Comparison of ENCODE assay signal across 15 cellular contexts in the genomic region with DNA sequence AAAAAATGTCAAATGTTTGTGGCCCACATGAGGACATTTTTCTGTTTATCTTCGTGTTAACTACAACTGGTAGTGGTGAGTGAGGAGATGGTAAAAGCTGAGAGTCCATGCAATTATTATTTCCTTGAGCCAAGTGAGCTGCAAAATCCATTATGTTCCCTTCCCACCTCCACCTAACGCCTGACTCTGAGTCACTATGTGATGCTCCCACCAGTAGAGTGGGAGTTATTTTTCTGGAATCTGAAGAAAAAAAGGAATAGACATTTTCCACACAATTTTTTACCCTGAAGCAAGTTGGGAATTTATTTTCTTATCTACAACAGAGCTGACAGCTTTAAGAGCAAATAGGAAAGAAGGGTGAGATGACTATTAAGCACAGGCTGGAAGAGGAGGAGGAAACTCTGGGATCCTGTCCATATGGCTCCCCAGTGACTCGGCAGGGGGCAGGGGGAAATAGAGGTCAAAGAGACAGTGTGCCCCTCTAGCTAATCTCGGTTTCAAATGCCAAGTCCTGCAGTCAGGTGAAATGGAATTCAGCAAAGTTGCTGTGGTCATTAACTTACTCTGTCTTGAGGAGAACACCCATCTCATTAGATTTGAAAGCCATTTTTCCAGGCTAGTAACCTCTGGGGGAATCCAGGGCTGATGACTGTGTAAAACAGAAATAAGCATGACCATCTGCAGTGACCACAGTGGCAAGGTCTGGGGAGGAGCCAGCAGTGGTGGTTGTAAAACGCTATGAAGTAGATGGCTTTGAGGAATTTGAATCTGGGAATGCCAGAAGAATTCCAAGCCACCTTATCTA.
DNase-seq lines count a peak whose midpoint lies in the region; ATAC-seq and TF ChIP-seq lines count a peak whose summit lies in the region.
"Had no signal": no experiment of that assay in that cellular context is flagged by ENCODE, and none has a peak within 500 bp of the region (broad histone marks: within the 10 kb centered on the region; RNA-seq: fewer than 3 reads in every experiment).

No MANE protein-coding gene starts in this region.

- H3K27ac ChIP-seq in SJCRH30 = peak overlapping the region; percentile 95
- no peak overlapping the region for H3K27ac ChIP-seq in CD8-positive, alpha-beta T cell (ENCODE audit: low read depth, low read length)
- H3K27ac ChIP-seq: neutrophil, SJSA1, testis had no signal

- no peaks in the 10 kb centered on the region for H3K36me3 ChIP-seq in SJCRH30
- no peaks in the 10 kb centered on the region for H3K36me3 ChIP-seq in CD8-positive, alpha-beta T cell (ENCODE audit: insufficient read depth, low read length)
- H3K36me3 ChIP-seq: neutrophil, SJSA1 had no signal

- H3K4me1 Mint-ChIP-seq in progenitor cell of endocrine pancreas (ENCODE audit: low read depth) = peaks cover 50% of the 10 kb centered on the region
- no peaks in the 10 kb centered on the region for H3K4me1 Mint-ChIP-seq in CD8-positive, alpha-beta T cell (ENCODE audit: low read depth)
- H3K4me1 Mint-ChIP-seq: activated CD4-positive, alpha-beta T cell treated with anti-CD3 and anti-CD28 coated beads for 36 hours; activated naive CD4-positive, alpha-beta T cell treated with anti-CD3 and anti-CD28 coated beads, Interleukin-2, amount 10 ng/mL, durations not matched to agents 7 days and 5 days had no signal

- CTCF ChIA-PET in CD8-positive, alpha-beta T cell (lab: Charles Lee) = no interaction called here

- H3K9me3 Mint-ChIP-seq in progenitor cell of endocrine pancreas (ENCODE audit: low read depth) = peaks cover 5% of the 10 kb centered on the region
- H3K9me3 Mint-ChIP-seq in CD8-positive, alpha-beta T cell = no peaks in the 10 kb centered on the region
- H3K9me3 Mint-ChIP-seq: activated naive CD4-positive, alpha-beta T cell treated with anti-CD3 and anti-CD28 coated beads, Interleukin-2, amount 10 ng/mL, durations not matched to agents 7 days and 5 days had no signal

- no peak for TF ChIP-seq CTCF in fibroblast of villous mesenchyme (IDR thresholded peaks at IDR 0.05; ENCODE audit: insufficient read depth, low read depth, low read length)
- TF ChIP-seq CTCF in progenitor cell of endocrine pancreas (IDR thresholded peaks at IDR 0.05; ENCODE audit: unreplicated experiment) = no peak
- no peak for TF ChIP-seq CTCF in CD8-positive, alpha-beta T cell (IDR thresholded peaks at IDR 0.05)

- POLR2A ChIA-PET in CD8-positive, alpha-beta T cell (lab: Charles Lee) = no interaction called here

- intact Hi-C loops in CD8-positive, alpha-beta T cell (cut with DNase I, micrococcal nuclease) = no loop called here

- H3K36me3 Mint-ChIP-seq in progenitor cell of endocrine pancreas (ENCODE audit: insufficient read depth) = peaks cover 7% of the 10 kb centered on the region
- no peaks in the 10 kb centered on the region for H3K36me3 Mint-ChIP-seq in CD8-positive, alpha-beta T cell
- H3K36me3 Mint-ChIP-seq: activated naive CD4-positive, alpha-beta T cell treated with anti-CD3 and anti-CD28 coated beads, Interleukin-2, amount 10 ng/mL, durations not matched to agents 7 days and 5 days had no signal

- peak overlapping the region; percentile 36 for H3K4me3 ChIP-seq in SJCRH30
- H3K4me3 ChIP-seq in fibroblast of villous mesenchyme (ENCODE audit: low read depth, low read length) = no peak overlapping the region
- no peak overlapping the region for H3K4me3 ChIP-seq in CD8-positive, alpha-beta T cell (ENCODE audit: low read depth, low read length)
- H3K4me3 ChIP-seq: K562, SJSA1, testis had no signal

- no peaks in the 10 kb centered on the region for H3K27me3 ChIP-seq in SJCRH30
- no peaks in the 10 kb centered on the region for H3K27me3 ChIP-seq in CD8-positive, alpha-beta T cell (ENCODE audit: insufficient read depth, low read length)
- H3K27me3 ChIP-seq: neutrophil, SJSA1, testis had no signal

- DNase-seq in H4 (ENCODE audit: low spot score) (peak; percentile 57), SJCRH30 (peak; percentile 86 to 89), fibroblast of villous mesenchyme (ENCODE audit: low read depth) (peak; percentile 1), progenitor cell of endocrine pancreas (ENCODE audit: low spot score, unreplicated experiment) (no peak), AG08395 (ENCODE audit: low spot score) (no peak), NCI-H1105 (lab: John Stamatoyannopoulos, UW) (no peak), hepatic stellate cell (ENCODE audit: low spot score) (no peak)
- DNase-seq in CD8-positive, alpha-beta T cell = no peak
- DNase-seq: activated CD4-positive, alpha-beta T cell treated with anti-CD3 and anti-CD28 coated beads for 36 hours; activated naive CD4-positive, alpha-beta T cell treated with anti-CD3 and anti-CD28 coated beads, Interleukin-2, amount 10 ng/mL, durations not matched to agents 7 days and 5 days; NCI-H2107; testis had no signal

- H3K27ac Mint-ChIP-seq in progenitor cell of endocrine pancreas = peak overlapping the region; percentile 90
- no peak overlapping the region for H3K27ac Mint-ChIP-seq in CD8-positive, alpha-beta T cell
- H3K27ac Mint-ChIP-seq: activated CD4-positive, alpha-beta T cell treated with anti-CD3 and anti-CD28 coated beads for 36 hours; activated naive CD4-positive, alpha-beta T cell treated with anti-CD3 and anti-CD28 coated beads, Interleukin-2, amount 10 ng/mL, durations not matched to agents 7 days and 5 days had no signal

- no peak for ATAC-seq in CD8-positive, alpha-beta T cell
- ATAC-seq: activated CD4-positive, alpha-beta T cell treated with anti-CD3 and anti-CD28 coated beads for 36 hours; K562 had no signal

- no peaks in the 10 kb centered on the region for H3K9me3 ChIP-seq in SJCRH30 (replicated peaks)
- H3K9me3 ChIP-seq in CD8-positive, alpha-beta T cell (ENCODE audit: low read length) = no peaks in the 10 kb centered on the region
- H3K9me3 ChIP-seq: neutrophil, SJSA1, testis had no signal

- no peak overlapping the region for H3K4me3 Mint-ChIP-seq in progenitor cell of endocrine pancreas (ENCODE audit: low read depth)
- no peak overlapping the region for H3K4me3 Mint-ChIP-seq in CD8-positive, alpha-beta T cell
- H3K4me3 Mint-ChIP-seq: activated CD4-positive, alpha-beta T cell treated with anti-CD3 and anti-CD28 coated beads for 36 hours; activated naive CD4-positive, alpha-beta T cell treated with anti-CD3 and anti-CD28 coated beads, Interleukin-2, amount 10 ng/mL, durations not matched to agents 7 days and 5 days had no signal

- peaks cover 41% of the 10 kb centered on the region for H3K4me1 ChIP-seq in SJCRH30
- H3K4me1 ChIP-seq in CD8-positive, alpha-beta T cell (ENCODE audit: insufficient read depth, low read length) = no peaks in the 10 kb centered on the region
- H3K4me1 ChIP-seq: SJSA1 had no signal

- H3K27me3 Mint-ChIP-seq in progenitor cell of endocrine pancreas = no peaks in the 10 kb centered on the region
- no peaks in the 10 kb centered on the region for H3K27me3 Mint-ChIP-seq in CD8-positive, alpha-beta T cell (ENCODE audit: low read depth)
- H3K27me3 Mint-ChIP-seq: activated CD4-positive, alpha-beta T cell treated with anti-CD3 and anti-CD28 coated beads for 36 hours had no signal

Comparison
In these comparisons a context has a peak if more than half of its experiments do, and no peak if none do; other contexts are left out.
1. DNase-seq: peak in H4 (single experiment), SJCRH30 (2 of 2) and fibroblast of villous mesenchyme (single experiment); none in progenitor cell of endocrine pancreas (single experiment), CD8-positive, alpha-beta T cell (0 of 7), AG08395 (single experiment), NCI-H1105 (single experiment) and hepatic stellate cell (single experiment).